1 cellular context compared by ENCODE assay signal in the genomic region with DNA sequence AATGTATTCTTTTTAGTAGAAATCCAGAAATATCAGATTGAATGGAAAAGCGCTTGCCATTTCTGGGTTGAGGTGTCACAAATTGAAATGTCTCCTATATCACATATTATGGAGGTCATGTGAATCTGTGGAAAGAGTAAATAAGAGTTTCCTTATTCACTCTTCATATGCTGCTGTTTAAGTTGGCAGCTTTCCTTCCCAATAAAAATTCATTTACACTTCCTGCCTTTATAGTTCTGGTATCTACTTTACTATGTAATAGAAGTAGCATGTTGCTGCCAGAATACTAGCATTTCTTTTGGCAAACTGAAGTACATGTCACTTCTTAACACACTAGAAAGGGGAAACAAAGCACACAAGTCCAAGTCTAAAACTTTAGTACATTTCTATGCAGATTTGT.
TF ChIP-seq lines count a peak whose summit lies in the region.

No MANE protein-coding gene starts in this region.

TF ChIP-seq in endothelial cell of umbilical vein, 7 proteins besides CTCF, POLR2A, EP300 and RAD21 (continued from another document):
- TF ChIP-seq, protein P1, sequence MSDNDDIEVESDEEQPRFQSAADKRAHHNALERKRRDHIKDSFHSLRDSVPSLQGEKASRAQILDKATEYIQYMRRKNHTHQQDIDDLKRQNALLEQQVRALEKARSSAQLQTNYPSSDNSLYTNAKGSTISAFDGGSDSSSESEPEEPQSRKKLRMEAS (IDR thresholded peaks at IDR 0.05; ENCODE audit: insufficient read depth, insufficient read length) = no peak
- TF ChIP-seq JUN (IDR thresholded peaks at IDR 0.05; ENCODE audit: borderline replicate concordance, insufficient read depth, insufficient read length, low read depth) (no peak), EZH2 (IDR thresholded peaks at IDR 0.05; ENCODE audit: borderline replicate concordance, low read depth, low read length, severe bottlenecking) (no peak), FOS (IDR thresholded peaks at IDR 0.05; ENCODE audit: borderline replicate concordance, insufficient read depth, low read length) (no peak)
TF ChIP-seq in endothelial cell of umbilical vein: peak in this region for 0.
